In genomic region chr12:51823875-51824565, GRCh38 we compare ENCODE assay signal across 1 cellular context.
TF ChIP-seq lines count a peak whose summit lies in the region.

No MANE protein-coding gene starts in this region.

TF ChIP-seq in GM23338, 12 proteins besides CTCF, POLR2A, EP300 and RAD21 (continued from another document):
- TF ChIP-seq ZNF462 (CRISPR knock-in tag; IDR thresholded peaks at IDR 0.05): no peak
